Comparison of ENCODE assay signal across 1 cellular context in genomic region chr2:128379021-128380005, GRCh38.
TF ChIP-seq lines count a peak whose summit lies in the region.

No MANE protein-coding gene starts in this region.

TF ChIP-seq in HepG2, 621 proteins besides CTCF, POLR2A, EP300 and RAD21 (continued from another document and continues in another):
- TF ChIP-seq CBX2 (IDR thresholded peaks at IDR 0.05; ENCODE audit: low read depth, low read length) (no peak), CBX2 (CRISPR knock-in tag; IDR thresholded peaks at IDR 0.05; ENCODE audit: low read depth) (peak; percentile 81; the same call in 1 of the 2 replicates), ZXDC (CRISPR knock-in tag; IDR thresholded peaks at IDR 0.05) (no peak), PHF8 (CRISPR knock-in tag; IDR thresholded peaks at IDR 0.05) (peak; percentile 55), ZNF629 (CRISPR knock-in tag; conservative IDR thresholded peaks at IDR 0.05) (no peak), ZNF142 (CRISPR knock-in tag; IDR thresholded peaks at IDR 0.05) (no peak), KMT2A (CRISPR knock-in tag; IDR thresholded peaks at IDR 0.05) (no peak), NFE2L2 (IDR thresholded peaks at IDR 0.05; ENCODE audit: low read length) (no peak), ZBTB1 (CRISPR knock-in tag; IDR thresholded peaks at IDR 0.05; ENCODE audit: borderline replicate concordance) (no peak), MEIS1 (CRISPR knock-in tag; IDR thresholded peaks at IDR 0.05; ENCODE audit: borderline replicate concordance) (no peak), SRSF1 (optimal IDR thresholded peaks at IDR 0.05; ENCODE audit: low read depth, low read length) (no peak), ZNF235 (CRISPR knock-in tag; IDR thresholded peaks at IDR 0.05; ENCODE audit: borderline replicate concordance) (no peak), KLF9 (CRISPR knock-in tag; IDR thresholded peaks at IDR 0.05; ENCODE audit: low read depth) (no peak), TBP (CRISPR knock-in tag; IDR thresholded peaks at IDR 0.05) (no peak), SOX6 (IDR thresholded peaks at IDR 0.05) (no peak), SOX6 (CRISPR knock-in tag; IDR thresholded peaks at IDR 0.05) (peak; percentile 99), ZBTB3 (CRISPR knock-in tag; IDR thresholded peaks at IDR 0.05; ENCODE audit: borderline replicate concordance, low read depth) (no peak), ZNF557 (CRISPR knock-in tag; IDR thresholded peaks at IDR 0.05) (0 out of 2 replicates have a peak, but pooled peaks have one; percentile 75), ETV6 (CRISPR knock-in tag; conservative IDR thresholded peaks at IDR 0.05) (no peak), ZSCAN29 (CRISPR knock-in tag; conservative IDR thresholded peaks at IDR 0.05) (no peak), STAT5B (CRISPR knock-in tag; IDR thresholded peaks at IDR 0.05) (no peak), ZNF670 (CRISPR knock-in tag; IDR thresholded peaks at IDR 0.05; ENCODE audit: borderline replicate concordance) (no peak), ZNF746 (CRISPR knock-in tag; IDR thresholded peaks at IDR 0.05) (peak; percentile 82; the same call in 1 of the 2 replicates), KLF13 (CRISPR knock-in tag; IDR thresholded peaks at IDR 0.05) (no peak), TEAD2 (CRISPR knock-in tag; IDR thresholded peaks at IDR 0.05) (no peak), ZNF546 (CRISPR knock-in tag; conservative IDR thresholded peaks at IDR 0.05) (no peak), ZNF484 (CRISPR knock-in tag; IDR thresholded peaks at IDR 0.05; ENCODE audit: borderline replicate concordance, low read depth) (no peak), NR2F2 (IDR thresholded peaks at IDR 0.05; ENCODE audit: borderline replicate concordance, low read depth) (peak; percentile 37; the same call in 1 of the 2 replicates), ZNF790 (CRISPR knock-in tag; IDR thresholded peaks at IDR 0.05; ENCODE audit: borderline replicate concordance) (no peak), TRIM24 (CRISPR knock-in tag; IDR thresholded peaks at IDR 0.05) (no peak), THRA (CRISPR knock-in tag; IDR thresholded peaks at IDR 0.05; ENCODE audit: borderline replicate concordance) (peak; percentile 44; the same call in 1 of the 2 replicates), SCMH1 (CRISPR knock-in tag; IDR thresholded peaks at IDR 0.05; ENCODE audit: borderline replicate concordance) (no peak), TOE1 (CRISPR knock-in tag; IDR thresholded peaks at IDR 0.05) (no peak), DMTF1 (CRISPR knock-in tag; IDR thresholded peaks at IDR 0.05) (no peak), CHCHD3 (CRISPR knock-in tag; IDR thresholded peaks at IDR 0.05) (0 out of 2 replicates have a peak, but pooled peaks have one; percentile 21), ZNF75D (CRISPR knock-in tag; IDR thresholded peaks at IDR 0.05; ENCODE audit: borderline replicate concordance) (no peak), XRCC5 (optimal IDR thresholded peaks at IDR 0.05; ENCODE audit: low read length) (no peak), FOXC1 (CRISPR knock-in tag; IDR thresholded peaks at IDR 0.05; ENCODE audit: borderline replicate concordance) (no peak), MEF2D (CRISPR knock-in tag; IDR thresholded peaks at IDR 0.05) (peak; percentile 55; the same call in 1 of the 2 replicates), ADNP (CRISPR knock-in tag; IDR thresholded peaks at IDR 0.05) (no peak), GLI4 (CRISPR knock-in tag; IDR thresholded peaks at IDR 0.05; ENCODE audit: borderline replicate concordance) (no peak), ZNF800 (CRISPR knock-in tag; IDR thresholded peaks at IDR 0.05) (no peak), ARID2 (CRISPR knock-in tag; IDR thresholded peaks at IDR 0.05; ENCODE audit: borderline replicate concordance) (no peak), ZFYVE20 (CRISPR knock-in tag; IDR thresholded peaks at IDR 0.05; ENCODE audit: borderline replicate concordance, low read depth) (no peak), ONECUT2 (CRISPR knock-in tag; IDR thresholded peaks at IDR 0.05) (no peak), ZNF335 (CRISPR knock-in tag; IDR thresholded peaks at IDR 0.05) (no peak), KAT2B (IDR thresholded peaks at IDR 0.05; ENCODE audit: borderline replicate concordance, low read depth, low read length) (no peak), ZNF644 (CRISPR knock-in tag; IDR thresholded peaks at IDR 0.05; ENCODE audit: low read depth) (no peak), NFYC (CRISPR knock-in tag; IDR thresholded peaks at IDR 0.05) (0 out of 2 replicates have a peak, but pooled peaks have one; percentile 5), ZNF207 (IDR thresholded peaks at IDR 0.05; ENCODE audit: borderline replicate concordance) (no peak), TCF7L2 (IDR thresholded peaks at IDR 0.05; ENCODE audit: low read depth, low read length) (peak; percentile 43; the same call in 1 of the 2 replicates), KDM2A (CRISPR knock-in tag; IDR thresholded peaks at IDR 0.05; ENCODE audit: borderline replicate concordance, low read depth) (peak; percentile 55; the same call in 1 of the 2 replicates), MAFG (CRISPR knock-in tag; IDR thresholded peaks at IDR 0.05) (no peak), CBX5 (CRISPR knock-in tag; IDR thresholded peaks at IDR 0.05; ENCODE audit: borderline replicate concordance) (peak; percentile 60; the same call in 1 of the 2 replicates)
- TF ChIP-seq, protein P1, sequence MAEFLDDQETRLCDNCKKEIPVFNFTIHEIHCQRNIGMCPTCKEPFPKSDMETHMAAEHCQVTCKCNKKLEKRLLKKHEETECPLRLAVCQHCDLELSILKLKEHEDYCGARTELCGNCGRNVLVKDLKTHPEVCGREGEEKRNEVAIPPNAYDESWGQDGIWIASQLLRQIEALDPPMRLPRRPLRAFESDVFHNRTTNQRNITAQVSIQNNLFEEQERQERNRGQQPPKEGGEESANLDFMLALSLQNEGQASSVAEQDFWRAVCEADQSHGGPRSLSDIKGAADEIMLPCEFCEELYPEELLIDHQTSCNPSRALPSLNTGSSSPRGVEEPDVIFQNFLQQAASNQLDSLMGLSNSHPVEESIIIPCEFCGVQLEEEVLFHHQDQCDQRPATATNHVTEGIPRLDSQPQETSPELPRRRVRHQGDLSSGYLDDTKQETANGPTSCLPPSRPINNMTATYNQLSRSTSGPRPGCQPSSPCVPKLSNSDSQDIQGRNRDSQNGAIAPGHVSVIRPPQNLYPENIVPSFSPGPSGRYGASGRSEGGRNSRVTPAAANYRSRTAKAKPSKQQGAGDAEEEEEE (CRISPR knock-in tag; IDR thresholded peaks at IDR 0.05; ENCODE audit: borderline replicate concordance) = no peak
- TF ChIP-seq, protein P2, sequence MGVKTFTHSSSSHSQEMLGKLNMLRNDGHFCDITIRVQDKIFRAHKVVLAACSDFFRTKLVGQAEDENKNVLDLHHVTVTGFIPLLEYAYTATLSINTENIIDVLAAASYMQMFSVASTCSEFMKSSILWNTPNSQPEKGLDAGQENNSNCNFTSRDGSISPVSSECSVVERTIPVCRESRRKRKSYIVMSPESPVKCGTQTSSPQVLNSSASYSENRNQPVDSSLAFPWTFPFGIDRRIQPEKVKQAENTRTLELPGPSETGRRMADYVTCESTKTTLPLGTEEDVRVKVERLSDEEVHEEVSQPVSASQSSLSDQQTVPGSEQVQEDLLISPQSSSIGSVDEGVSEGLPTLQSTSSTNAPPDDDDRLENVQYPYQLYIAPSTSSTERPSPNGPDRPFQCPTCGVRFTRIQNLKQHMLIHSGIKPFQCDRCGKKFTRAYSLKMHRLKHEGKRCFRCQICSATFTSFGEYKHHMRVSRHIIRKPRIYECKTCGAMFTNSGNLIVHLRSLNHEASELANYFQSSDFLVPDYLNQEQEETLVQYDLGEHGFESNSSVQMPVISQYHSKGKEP (CRISPR knock-in tag; IDR thresholded peaks at IDR 0.05) = no peak
